34 cellular contexts compared by ENCODE assay signal in genomic region chr15:35120173-35120572, GRCh38. TPM values are rescaled to one million over a fixed set of nuclear protein-coding genes. Genes with fewer than 3 reads are reported as not detected.
"Had no signal": no experiment of that assay in that cellular context is flagged by ENCODE, and none has a peak within 500 bp of the region (broad histone marks: within the 10 kb centered on the region; RNA-seq: fewer than 3 reads in every experiment).

No MANE protein-coding gene starts in this region.

- H3K27me3 ChIP-seq: heart left ventricle, pancreas, sigmoid colon, stomach, testis, thyroid gland, transverse colon, upper lobe of left lung, vagina had no signal

- H3K9me3 ChIP-seq: lower lobe of right lung, mucosa of descending colon, pancreas, prostate gland, sigmoid colon, stomach, testis, thyroid gland, transverse colon, upper lobe of left lung, vagina had no signal

- H3K9me3 Mint-ChIP-seq: natural killer cell treated with Interleukin-12 subunit alpha and Interleukin-12 subunit beta and Interleukin-15 and Interleukin-18, amount 100 ng/mL, for 72 hours had no signal

- H3K36me3 ChIP-seq: heart left ventricle, lower lobe of right lung, pancreas, prostate gland, sigmoid colon, stomach, thyroid gland, transverse colon, upper lobe of left lung, vagina had no signal

- H3K27me3 Mint-ChIP-seq: natural killer cell treated with Interleukin-12 subunit alpha and Interleukin-12 subunit beta and Interleukin-15 and Interleukin-18, amount 100 ng/mL, for 72 hours had no signal

- H3K4me1 ChIP-seq: heart left ventricle, lower lobe of right lung, stomach, testis, thyroid gland, transverse colon, upper lobe of left lung had no signal

- DNase-seq: heart left ventricle; hypothalamus; immature natural killer cell; islet precursor cell; left ventricle myocardium superior; lower lobe of right lung; mesendoderm; midbrain; mucosa of descending colon; naive thymus-derived CD4-positive, alpha-beta T cell; nucleus accumbens; pancreas; posterior cingulate gyrus; retina; right cardiac atrium; sigmoid colon; stimulated activated CD4-positive, alpha-beta T cell treated with anti-CD3 and anti-CD28 coated beads, Interleukin-12 subunit alpha, Interleukin-12 subunit beta, amount 100 ng/mL, for 4 hours; stimulated activated CD4-positive, alpha-beta T cell treated with anti-CD3 and anti-CD28 coated beads, Interleukin-15, amount 100 ng/mL, for 24 hours; stimulated activated CD4-positive, alpha-beta T cell treated with anti-CD3 and anti-CD28 coated beads, Interleukin-2, amount 100 ng/mL, for 24 hours; stimulated activated CD4-positive, alpha-beta T cell treated with anti-CD3 and anti-CD28 coated beads, Interleukin-4, amount 100 ng/mL, for 1 hour; stimulated activated naive B cell treated with anti-CD40 and anti-IgM and Interleukin-4, amounts not matched to agents 10 μg/mL and 1 μg/mL and 100 μg/mL, for 72 hours; stimulated activated naive CD8-positive, alpha-beta T cell treated with anti-CD3 and anti-CD28 coated beads, Interleukin-15, Interleukin-2, amounts not matched to agents 100 U/mL and 50 U/mL, for 24 hours; stomach; testis; thyroid gland; transverse colon; upper lobe of left lung had no signal

- H3K27ac Mint-ChIP-seq: immature natural killer cell; naive thymus-derived CD4-positive, alpha-beta T cell; natural killer cell treated with Interleukin-12 subunit alpha and Interleukin-12 subunit beta and Interleukin-15 and Interleukin-18, amount 100 ng/mL, for 72 hours; stimulated activated naive B cell treated with anti-CD40 and anti-IgM and Interleukin-4, amounts not matched to agents 10 μg/mL and 1 μg/mL and 100 μg/mL, for 72 hours had no signal

- FAIRE-seq: pancreas had no signal

- H3K4me3 ChIP-seq: heart left ventricle, lower lobe of right lung, mucosa of descending colon, pancreas, prostate gland, sigmoid colon, smooth muscle cell, stomach, testis, thyroid gland, transverse colon, upper lobe of left lung, vagina had no signal

- H3K36me3 Mint-ChIP-seq: natural killer cell treated with Interleukin-12 subunit alpha and Interleukin-12 subunit beta and Interleukin-15 and Interleukin-18, amount 100 ng/mL, for 72 hours had no signal

- H3K27ac ChIP-seq: heart left ventricle, lower lobe of right lung, pancreas, prostate gland, sigmoid colon, stomach, testis, thyroid gland, transverse colon, upper lobe of left lung, vagina had no signal

- H3K4me1 Mint-ChIP-seq: immature natural killer cell; naive thymus-derived CD4-positive, alpha-beta T cell; stimulated activated naive B cell treated with anti-CD40 and anti-IgM and Interleukin-4, amounts not matched to agents 10 μg/mL and 1 μg/mL and 100 μg/mL, for 72 hours had no signal

- H3K4me3 Mint-ChIP-seq: immature natural killer cell; naive thymus-derived CD4-positive, alpha-beta T cell; natural killer cell treated with Interleukin-12 subunit alpha and Interleukin-12 subunit beta and Interleukin-15 and Interleukin-18, amount 100 ng/mL, for 72 hours; neural crest cell; stimulated activated naive B cell treated with anti-CD40 and anti-IgM and Interleukin-4, amounts not matched to agents 10 μg/mL and 1 μg/mL and 100 μg/mL, for 72 hours had no signal

RNA-seq across cellular contexts. Expression of gene NANOGP8, which starts 35.1 kb away (rescaled TPM):
- total RNA-seq: kidney epithelial cell; left ventricle myocardium superior; naive thymus-derived CD4-positive, alpha-beta T cell; natural killer cell treated with Interleukin-12 subunit alpha and Interleukin-12 subunit beta and Interleukin-15 and Interleukin-18, amount 100 ng/mL, for 72 hours; neural crest cell; right cardiac atrium; smooth muscle cell; stomach; vagina had no signal
- polyA plus RNA-seq: immature natural killer cell; naive thymus-derived CD4-positive, alpha-beta T cell; smooth muscle cell; stomach; urinary bladder had no signal
